In the genomic region with DNA sequence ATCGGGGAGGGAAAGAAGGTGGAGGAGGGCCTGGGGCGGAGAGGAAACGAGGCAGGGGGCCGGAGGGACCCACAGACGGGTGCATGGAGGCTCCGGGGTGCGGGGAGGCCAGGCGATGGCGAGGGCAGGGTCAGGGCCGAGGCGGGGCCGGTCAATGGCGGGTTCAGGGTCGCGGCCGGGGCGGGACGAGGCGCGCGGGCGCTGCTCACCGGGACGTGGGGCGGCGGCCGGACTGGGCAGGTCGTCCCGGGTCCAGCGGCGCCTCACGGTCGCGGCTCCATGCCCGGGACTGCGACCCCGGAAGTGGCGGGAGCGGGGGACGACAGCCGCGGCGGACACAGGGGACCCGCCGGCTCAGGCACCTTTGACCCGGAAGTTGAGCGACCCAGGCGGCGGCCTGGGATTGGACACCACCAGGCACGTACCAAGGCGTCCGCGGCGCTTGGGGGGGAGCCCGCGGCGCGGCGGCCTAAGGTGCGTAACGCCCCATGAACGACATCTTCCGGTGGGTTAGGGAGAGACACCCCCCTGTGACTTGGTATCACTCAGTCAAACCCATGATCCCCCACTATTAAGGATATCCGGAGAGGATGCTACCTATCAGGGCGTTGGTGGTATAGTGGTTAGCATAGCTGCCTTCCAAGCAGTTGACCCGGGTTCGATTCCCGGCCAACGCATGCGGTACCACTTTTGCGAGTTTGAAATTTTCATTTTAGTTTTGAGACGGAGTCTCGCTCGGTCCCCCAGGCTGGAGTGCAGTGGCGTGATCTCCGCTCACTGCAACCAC, we compare ENCODE assay signal across 8 cellular contexts. TPM values are rescaled to one million over a fixed set of nuclear protein-coding genes. Genes with fewer than 3 reads are reported as not detected.
DNase-seq lines count a peak whose midpoint lies in the region; ATAC-seq lines count a peak whose summit lies in the region.

DPP9 (minus strand) TSS at position 378 of the 787 bp plus-strand sequence. CDS start 3,936 bp downstream, outside the sequence.

- ATAC-seq in GM21360 (IDR thresholded peaks at IDR 0.05; ENCODE audit: unreplicated experiment) = peak; percentile 86
- ATAC-seq in effector memory CD8-positive, alpha-beta T cell (replicated peaks) = peak; percentile 93

- H3K4me3 Mint-ChIP-seq in effector memory CD8-positive, alpha-beta T cell = peak within 1 kb of the TSS; percentile 96

- peaks cover 0 to 3% of the 10 kb centered on the region in 2 donors for H3K9me3 Mint-ChIP-seq in effector memory CD8-positive, alpha-beta T cell

- H3K4me1 Mint-ChIP-seq in effector memory CD8-positive, alpha-beta T cell (ENCODE audit: low read depth in 2 of 2) = peaks cover 36 to 38% of the 10 kb centered on the region in 2 donors

- peak within 1 kb of the TSS; percentile 98 to 100 for H3K27ac Mint-ChIP-seq in effector memory CD8-positive, alpha-beta T cell

- DNase-seq in COLO829 (ENCODE audit: low spot score) (peak; percentile 99), HT1080 (ENCODE audit: low read depth) (peak; percentile 94), NOMO-1 treated with DMSO at 0.1 percent for 48 hours (lab: John Stamatoyannopoulos, UW; ENCODE audit: unreplicated experiment) (peak; percentile 99), medulla oblongata (ENCODE audit: extremely low spot score) (peak; percentile 99)
- DNase-seq in activated CD8-positive, alpha-beta memory T cell treated with anti-CD3 and anti-CD28 coated beads for 4 hours (ENCODE audit: low read depth in 2 of 2) = peak; percentile 94
- peak; percentile 98 to 99 (median 98) for DNase-seq in effector memory CD8-positive, alpha-beta T cell
- peak; percentile 91 for DNase-seq in stimulated activated CD8-positive, alpha-beta memory T cell treated with anti-CD3 and anti-CD28 coated beads, Interleukin-12 subunit alpha, Interleukin-12 subunit beta, amount 100 ng/mL, for 1 hour (ENCODE audit: low read depth)

- H3K27me3 Mint-ChIP-seq in effector memory CD8-positive, alpha-beta T cell = peaks cover 0 to 12% of the 10 kb centered on the region in 2 donors

- peaks cover 51% of the 10 kb centered on the region for H3K36me3 Mint-ChIP-seq in effector memory CD8-positive, alpha-beta T cell (ENCODE audit: insufficient read depth)

RNA-seq across cellular contexts. Expression of gene DPP9, which starts in this region (rescaled TPM):
- total RNA-seq in HT1080 (2014; rRNA removed; shearing (Covaris generic)) = 36.1 and 53.1 TPM in 2 replicates
- polyA plus RNA-seq in HT1080 (2015; cell fraction: cytosol; rRNA removed) = 85.1 and 107 TPM in 2 replicates
- polyA plus RNA-seq in HT1080 (2015; cell fraction: nucleus; rRNA removed) = 106 and 112 TPM in 2 replicates

Comparison
In these comparisons a context has a peak if more than half of its experiments do, and no peak if none do; other contexts are left out.
1. Peak in every context shown above with its lines: DNase-seq and ATAC-seq.